In the genomic region with DNA sequence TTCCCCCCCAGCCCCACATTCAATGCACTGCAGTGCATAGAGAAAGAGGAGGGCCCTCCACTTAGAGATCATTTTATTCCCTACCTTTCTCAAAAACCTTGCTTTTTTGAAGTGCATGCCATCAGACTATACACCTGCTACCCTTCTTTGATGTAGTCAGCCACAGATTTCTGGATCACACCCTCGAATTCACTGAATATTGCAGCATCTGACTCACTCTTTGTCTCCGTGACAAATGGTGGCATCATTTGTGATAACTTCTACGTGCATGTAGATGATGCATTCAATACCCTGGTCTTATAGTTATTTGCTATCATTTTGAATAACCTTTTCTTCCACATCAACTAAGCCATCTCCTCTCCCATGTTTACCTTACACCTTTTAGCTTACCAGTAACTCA, we compare ENCODE assay signal across 33 cellular contexts.
"Had no signal": no experiment of that assay in that cellular context is flagged by ENCODE, and none has a peak within 500 bp of the region (broad histone marks: within the 10 kb centered on the region; RNA-seq: fewer than 3 reads in every experiment).

No MANE protein-coding gene starts in this region.

- H3K27me3 Mint-ChIP-seq: brain had no signal

- H3K27ac Mint-ChIP-seq: activated CD4-positive, alpha-beta T cell treated with anti-CD3 and anti-CD28 coated beads, Interleukin-2, amount 10 ng/mL, durations not matched to agents 24 days and 14 days; activated naive CD8-positive, alpha-beta T cell; activated naive CD8-positive, alpha-beta T cell treated with anti-CD3 and anti-CD28 coated beads, Interleukin-2, amount 50 U/mL, for 24 hours; activated T-helper 1 cell treated with anti-CD3 and anti-CD28 coated beads, Interleukin-12 subunit alpha, Interleukin-12 subunit beta, Interleukin-2, Interleukin-4 antibody, amounts not matched to agents 30 ng/mL and 10 ng/mL and 1 ng/mL, durations not matched to agents 14 hours and 24 hours and 36 hours; brain had no signal

- H2AFZ ChIP-seq: PC-9 had no signal

- FAIRE-seq: bronchial epithelial cell, RCC 7860 had no signal

- ATAC-seq: activated naive CD8-positive, alpha-beta T cell treated with anti-CD3 and anti-CD28 coated beads, Interleukin-2, amount 50 U/mL, for 24 hours; Right ventricle myocardium inferior; SK-N-SH treated with all-trans-retinoic acid at 6 μM for 48 hours had no signal

- H3K9ac ChIP-seq: KMS-11 had no signal

- DNase-seq: activated CD4-positive, alpha-beta T cell treated with anti-CD3 and anti-CD28 coated beads, Interleukin-2, amount 10 ng/mL, durations not matched to agents 24 days and 14 days; activated CD4-positive, alpha-beta T cell treated with anti-CD3 and anti-CD28 coated beads, Interleukin-2, amount 50 U/mL, for 4 hours; activated CD8-positive, alpha-beta memory T cell treated with anti-CD3 and anti-CD28 coated beads, Interleukin-2, amount 50 U/mL, for 4 hours; activated effector memory CD4-positive, alpha-beta T cell treated with Interleukin-2 at 50 U/mL for 16 hours; activated naive CD8-positive, alpha-beta T cell treated with anti-CD3 and anti-CD28 coated beads, Interleukin-2, amount 50 U/mL, for 24 hours; activated T-cell treated with anti-CD3 and anti-CD28 coated beads for 4 hours; anterior cingulate cortex; cerebellar nuclear complex; MM.1S; MV-4-11; NCI-H1092; NCI-H1436 treated with DMSO at 0.1 percent for 48 hours; NCI-H1694 treated with DMSO at 0.1 percent for 48 hours; NCI-H2029; NCI-H2171; NCI-H510A; NCI-H526; NCI-H748 treated with DMSO at 0.1 percent for 48 hours; NK-92 treated with Interleukin-12 subunit alpha and Interleukin-12 subunit beta, amount 100 ng/mL, for 24 hours; PC-9; SIG-M5; T-helper 1 cell; T-helper 2 cell; T-helper 9 cell had no signal

- H3K27ac ChIP-seq: KMS-11, PC-9, RWPE1 had no signal

- H3K4me3 ChIP-seq: PC-9 had no signal

- H3K4me1 Mint-ChIP-seq: activated CD4-positive, alpha-beta T cell treated with anti-CD3 and anti-CD28 coated beads, Interleukin-2, amount 10 ng/mL, durations not matched to agents 24 days and 14 days; activated naive CD8-positive, alpha-beta T cell treated with anti-CD3 and anti-CD28 coated beads, Interleukin-2, amount 50 U/mL, for 24 hours; brain had no signal

- H3K4me3 Mint-ChIP-seq: activated CD4-positive, alpha-beta T cell treated with anti-CD3 and anti-CD28 coated beads, Interleukin-2, amount 10 ng/mL, durations not matched to agents 24 days and 14 days; activated naive CD8-positive, alpha-beta T cell; activated naive CD8-positive, alpha-beta T cell treated with anti-CD3 and anti-CD28 coated beads, Interleukin-2, amount 50 U/mL, for 24 hours; activated T-helper 1 cell treated with anti-CD3 and anti-CD28 coated beads, Interleukin-12 subunit alpha, Interleukin-12 subunit beta, Interleukin-2, Interleukin-4 antibody, amounts not matched to agents 30 ng/mL and 10 ng/mL and 1 ng/mL, durations not matched to agents 14 hours and 24 hours and 36 hours; brain had no signal

- H3K4me2 ChIP-seq: KMS-11, PC-9 had no signal

- H3K9me3 Mint-ChIP-seq: activated naive CD8-positive, alpha-beta T cell treated with anti-CD3 and anti-CD28 coated beads, Interleukin-2, amount 50 U/mL, for 24 hours; activated T-helper 1 cell treated with anti-CD3 and anti-CD28 coated beads, Interleukin-12 subunit alpha, Interleukin-12 subunit beta, Interleukin-2, Interleukin-4 antibody, amounts not matched to agents 30 ng/mL and 10 ng/mL and 1 ng/mL, durations not matched to agents 14 hours and 24 hours and 36 hours; brain had no signal

- H3K36me3 Mint-ChIP-seq: activated naive CD8-positive, alpha-beta T cell; brain had no signal
